ENCODE assay signal across 10 cellular contexts in genomic region chrX:149487292-149487691, GRCh38. TPM values are rescaled to one million over a fixed set of nuclear protein-coding genes. Genes with fewer than 3 reads are reported as not detected.
DNase-seq lines count a peak whose midpoint lies in the region; ATAC-seq and TF ChIP-seq lines count a peak whose summit lies in the region.
"Had no signal": no experiment of that assay in that cellular context is flagged by ENCODE, and none has a peak within 500 bp of the region (broad histone marks: within the 10 kb centered on the region; RNA-seq: fewer than 3 reads in every experiment).

No MANE protein-coding gene starts in this region.

- H3K36me3 ChIP-seq in Loucy (ENCODE audit: insufficient read depth, low read length) (peaks cover 38% of the 10 kb centered on the region; the same call in 1 of the 2 replicates), suprapubic skin (peaks cover 34% of the 10 kb centered on the region), esophagus squamous epithelium (peaks cover 0 to 88% (median 9%) of the 10 kb centered on the region in 3 donors)

- no peak for TF ChIP-seq EP300 in suprapubic skin (IDR thresholded peaks at IDR 0.05)

- WGBS in suprapubic skin = 71% methylated on average over 6 of the region's 6 CpGs
- 42 to 48% methylated on average over 5 to 6 of the region's 6 CpGs for WGBS in esophagus squamous epithelium, 2 donors

- peak overlapping the region; percentile 37 for H3K4me2 ChIP-seq in Loucy (ENCODE audit: low read depth, low read length, poor library complexity, severe bottlenecking)

- H3K27ac Mint-ChIP-seq in stimulated activated naive CD8-positive, alpha-beta T cell treated with anti-CD3 and anti-CD28 coated beads, Interleukin-15, amount 100 ng/mL, for 72 hours = peak overlapping the region in 1 of 2 donors; percentile 42

- no peak overlapping the region for H3K4me3 Mint-ChIP-seq in stimulated activated naive CD8-positive, alpha-beta T cell treated with anti-CD3 and anti-CD28 coated beads, Interleukin-15, amount 100 ng/mL, for 72 hours

- no peak overlapping the region for H3K9ac ChIP-seq in Loucy (ENCODE audit: low read depth, low read length, poor library complexity, severe bottlenecking)

- H2AFZ ChIP-seq in Loucy (ENCODE audit: low read length) = no peak overlapping the region

- peak in 1 of 2 donors; percentile 24 for DNase-seq in stimulated activated naive CD8-positive, alpha-beta T cell treated with anti-CD3 and anti-CD28 coated beads, Interleukin-15, amount 100 ng/mL, for 72 hours
- DNase-seq in stimulated activated naive CD8-positive, alpha-beta T cell treated with anti-CD3 and anti-CD28 coated beads, Interleukin-15, Interleukin-2, amounts not matched to agents 100 U/mL and 50 U/mL, for 24 hours = no peak
- DNase-seq in choroid plexus epithelial cell (ENCODE audit: low read depth) = no peak
- no peak for DNase-seq in suprapubic skin (ENCODE audit: low spot score in 2 of 2)
- DNase-seq in NCI-H748 (lab: John Stamatoyannopoulos, UW; ENCODE audit: unreplicated experiment) = no peak
- DNase-seq in caudate nucleus (lab: John Stamatoyannopoulos, UW) = no peak
- no peak for DNase-seq in esophagus squamous epithelium (lab: John Stamatoyannopoulos, UW)
- DNase-seq: NCI-H774, substantia nigra had no signal

- no peaks in the 10 kb centered on the region for H3K79me2 ChIP-seq in Loucy (ENCODE audit: insufficient read depth, low read length)

- H3F3A ChIP-seq in Loucy (ENCODE audit: low read depth) = no peaks in the 10 kb centered on the region

- H3K9me3 Mint-ChIP-seq in stimulated activated naive CD8-positive, alpha-beta T cell treated with anti-CD3 and anti-CD28 coated beads, Interleukin-15, amount 100 ng/mL, for 72 hours = no peaks in the 10 kb centered on the region

- H3K9me2 ChIP-seq in Loucy (replicated peaks; ENCODE audit: low read depth, low read length) = no peaks in the 10 kb centered on the region

- no peaks in the 10 kb centered on the region for H3K27me3 Mint-ChIP-seq in stimulated activated naive CD8-positive, alpha-beta T cell treated with anti-CD3 and anti-CD28 coated beads, Interleukin-15, amount 100 ng/mL, for 72 hours

- TF ChIP-seq CTCF in Loucy (conservative IDR thresholded peaks at IDR 0.05; ENCODE audit: low read length) (peak; percentile 48), choroid plexus epithelial cell (conservative IDR thresholded peaks at IDR 0.05; ENCODE audit: low read depth, low read length) (peak; percentile 45), suprapubic skin (IDR thresholded peaks at IDR 0.05) (peak; percentile 3 to 17), esophagus squamous epithelium (IDR thresholded peaks at IDR 0.05) (peak in 2 of 6 experiments; percentile 14 to 49)

- no peak overlapping the region for H3K4me3 ChIP-seq in Loucy (ENCODE audit: low read length, poor library complexity, severe bottlenecking)
- no peak overlapping the region for H3K4me3 ChIP-seq in choroid plexus epithelial cell (ENCODE audit: low read depth, low read length)
- H3K4me3 ChIP-seq in suprapubic skin = no peak overlapping the region
- no peak overlapping the region for H3K4me3 ChIP-seq in esophagus squamous epithelium

- TF ChIP-seq POLR2A in suprapubic skin (IDR thresholded peaks at IDR 0.05) (no peak), esophagus squamous epithelium (IDR thresholded peaks at IDR 0.05) (no peak)

- H3K9me3 ChIP-seq in Loucy (ENCODE audit: insufficient read depth, low read depth, low read length) (no peaks in the 10 kb centered on the region), suprapubic skin (no peaks in the 10 kb centered on the region), esophagus squamous epithelium (no peaks in the 10 kb centered on the region)

- no peaks in the 10 kb centered on the region for H3K4me1 Mint-ChIP-seq in stimulated activated naive CD8-positive, alpha-beta T cell treated with anti-CD3 and anti-CD28 coated beads, Interleukin-15, amount 100 ng/mL, for 72 hours

- H4K20me1 ChIP-seq in Loucy (ENCODE audit: insufficient read depth, low read length, poor library complexity, severe bottlenecking) = no peaks in the 10 kb centered on the region

- H3K4me1 ChIP-seq in Loucy (ENCODE audit: insufficient read depth, low read length, poor library complexity, severe bottlenecking) (peaks cover 6% of the 10 kb centered on the region), suprapubic skin (no peaks in the 10 kb centered on the region), esophagus squamous epithelium (peaks cover 0 to 8% (median 0%) of the 10 kb centered on the region in 3 donors)

- H3K27me3 ChIP-seq in Loucy (ENCODE audit: insufficient read depth, low read length, poor library complexity, severe bottlenecking) (no peaks in the 10 kb centered on the region), suprapubic skin (no peaks in the 10 kb centered on the region), esophagus squamous epithelium (no peaks in the 10 kb centered on the region)

- intact Hi-C loops in esophagus squamous epithelium (cut with DNase I) = no loop called here

- peak; percentile 90 for ATAC-seq in stimulated activated naive CD8-positive, alpha-beta T cell treated with anti-CD3 and anti-CD28 coated beads, Interleukin-15, amount 100 ng/mL, for 72 hours
- no peak for ATAC-seq in stimulated activated naive CD8-positive, alpha-beta T cell treated with anti-CD3 and anti-CD28 coated beads, Interleukin-15, Interleukin-2, amounts not matched to agents 100 U/mL and 50 U/mL, for 24 hours

- H3K27ac ChIP-seq in suprapubic skin = no peak overlapping the region
- no peak overlapping the region for H3K27ac ChIP-seq in caudate nucleus (ENCODE audit: low read depth, low read length)
- no peak overlapping the region for H3K27ac ChIP-seq in esophagus squamous epithelium

RNA-seq across cellular contexts. Expression of gene IDS, which starts 17.8 kb away (rescaled TPM):
- total RNA-seq in suprapubic skin (10 to 100 TPM; 55.7 to 97.7 (median 63.5) TPM), esophagus squamous epithelium (10 to 100 TPM; 24.8 to 46.0 (median 30.4) TPM)

RNA-seq across cellular contexts. Expression of gene EOLA1, which starts 53.5 kb away (rescaled TPM):
- total RNA-seq in suprapubic skin (10 to 100 TPM in 1 of 4 donors, 1 to 10 TPM in 3; 5.7 to 10.9 (median 8.7) TPM), esophagus squamous epithelium (10 to 100 TPM in 3 of 4 donors, 1 to 10 TPM in 1; 9.0 to 15.1 (median 12.1) TPM)
